Comparison of ENCODE assay signal across 8 cellular contexts in the genomic region with DNA sequence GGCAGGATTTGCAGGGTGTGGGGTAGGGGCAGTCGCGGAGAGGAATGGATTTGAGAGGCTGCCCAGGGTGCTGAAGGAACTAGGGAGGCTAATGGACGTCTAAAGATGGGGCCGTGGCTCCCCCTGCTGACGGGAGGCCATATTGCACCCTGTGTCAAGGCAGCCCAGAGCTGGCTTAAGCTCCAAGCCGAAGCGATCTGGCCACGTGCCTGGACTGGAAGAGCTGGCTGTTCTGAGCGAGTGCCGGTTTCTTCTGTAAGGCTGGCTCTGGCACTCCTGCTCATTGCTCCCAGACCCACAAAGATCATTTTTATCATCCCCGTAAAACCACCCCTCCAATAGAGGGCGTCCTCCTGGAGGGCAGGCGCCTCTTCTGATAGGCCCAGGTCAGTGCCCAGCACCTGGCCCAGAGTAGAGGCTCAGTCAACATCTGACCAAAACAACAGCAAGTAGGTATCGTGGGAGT. TPM values are rescaled to one million over a fixed set of nuclear protein-coding genes. Genes with fewer than 3 reads are reported as not detected.
DNase-seq lines count a peak whose midpoint lies in the region; ATAC-seq, FAIRE-seq and TF ChIP-seq lines count a peak whose summit lies in the region.

No MANE protein-coding gene starts in this region.

- POLR2A ChIA-PET in HepG2 (lab: Yijun Ruan, JAX), result interaction anchor here (1.4 to 1.5 kb wide), 2 partner anchors 22 to 129 kb away, joined by 4 to 7 read pairs; a partner anchor contains a TSS

- CTCF ChIA-PET in HepG2 (lab: Yijun Ruan, JAX; ENCODE audit: low intra/inter-chr PET ratio, low total read pairs), result interaction anchor here (1.1 to 3.1 kb wide), 4 partner anchors 59 to 129 kb away, joined by 5 to 35 read pairs (median 21); no protein-coding TSS in a partner anchor

- H3K4me3 ChIP-seq in choroid plexus epithelial cell (ENCODE audit: low read depth, low read length) (no peak overlapping the region), HepG2 (replicated peaks in 1 of 3; ENCODE audit: insufficient read depth in 1 of 3, low read depth in 2 of 3, low read length in 3 of 3) (peak overlapping the region in 2 of 3 experiments; percentile 7 to 16; a peak in 1 of 6 replicates)

- no TSS peak for BruUV-seq in HepG2 (replicated peaks; lab: Mats Ljungman, UMichigan)

- no peak overlapping the region for H3K9ac ChIP-seq in HepG2 (ENCODE audit: insufficient read depth, low read depth, low read length)

- TF ChIP-seq RAD21 in HepG2 (CRISPR knock-in tag; IDR thresholded peaks at IDR 0.05), result peak; percentile 74

- H4K20me1 ChIP-seq in HepG2 (ENCODE audit: insufficient read depth, low read length), result no peaks in the 10 kb centered on the region

- intact Hi-C loops in activated CD4-positive, alpha-beta T cell treated with anti-CD3 and anti-CD28 coated beads, Interleukin-2, amount 10 ng/mL, durations not matched to agents 24 days and 14 days (cut with micrococcal nuclease), result loop anchor here (1.0 to 10.0 kb wide), 5 partner anchors 56 to 726 kb away; no protein-coding TSS in a partner anchor
- intact Hi-C loops in HepG2 (cut with micrococcal nuclease; ENCODE audit: unreplicated experiment), result loop anchor here (1.0 to 2.0 kb wide), 2 partner anchors 113 to 129 kb away; no protein-coding TSS in a partner anchor

- TF ChIP-seq CTCF in HFFc6 (IDR thresholded peaks at IDR 0.05) (peak; percentile 83), choroid plexus epithelial cell (conservative IDR thresholded peaks at IDR 0.05; ENCODE audit: low read depth, low read length) (peak; percentile 78), HepG2 (CRISPR knock-in tag; IDR thresholded peaks at IDR 0.05) (peak; percentile 93)

- H3K4me1 Mint-ChIP-seq in HFFc6 (ENCODE audit: low read depth), result no peaks in the 10 kb centered on the region
- H3K4me1 Mint-ChIP-seq in activated CD4-positive, alpha-beta T cell treated with anti-CD3 and anti-CD28 coated beads, Interleukin-2, amount 10 ng/mL, durations not matched to agents 24 days and 14 days, result peaks cover 9% of the 10 kb centered on the region

- DNase-seq in DMS 273 (lab: John Stamatoyannopoulos, UW; ENCODE audit: unreplicated experiment) (peak; percentile 96), HFFc6 (peak; percentile 23), NCI-H446 (lab: John Stamatoyannopoulos, UW) (peak; percentile 61 to 85), choroid plexus epithelial cell (ENCODE audit: low read depth) (peak; percentile 87), HepG2 (ENCODE audit: low spot score) (peak; percentile 51)
- DNase-seq in activated CD4-positive, alpha-beta T cell treated with anti-CD3 and anti-CD28 coated beads, Interleukin-2, amount 10 ng/mL, durations not matched to agents 24 days and 14 days, result peak; percentile 92
- DNase-seq in stimulated activated CD4-positive, alpha-beta T cell treated with anti-CD3 and anti-CD28 coated beads, Interleukin-4, amount 100 ng/mL, for 24 hours, result peak; percentile 81

- peak; percentile 88 for FAIRE-seq in HepG2 (lab: Jason Lieb, UNC)

- H2AFZ ChIP-seq in HepG2 (ENCODE audit: low read length), result no peak overlapping the region

- no peaks in the 10 kb centered on the region for H3K36me3 ChIP-seq in HepG2 (replicated peaks in 1 of 2; ENCODE audit: control insufficient read depth in 1 of 2, insufficient read depth in 2 of 2, low read length in 2 of 2)

- peak overlapping the region; percentile 47; the same call in 1 of the 2 replicates for H3K4me2 ChIP-seq in HepG2 (ENCODE audit: low read depth, low read length)

- H3K79me2 ChIP-seq in HepG2 (ENCODE audit: insufficient read depth, low read length), result no peaks in the 10 kb centered on the region

- peaks cover 42% of the 10 kb centered on the region for H3K4me1 ChIP-seq in HepG2 (ENCODE audit: insufficient read depth, low read length)

- H3K27ac Mint-ChIP-seq in HFFc6, result no peak overlapping the region
- peak overlapping the region; percentile 53 for H3K27ac Mint-ChIP-seq in activated CD4-positive, alpha-beta T cell treated with anti-CD3 and anti-CD28 coated beads, Interleukin-2, amount 10 ng/mL, durations not matched to agents 24 days and 14 days

- H3K4me3 Mint-ChIP-seq in HFFc6, result no peak overlapping the region
- peak overlapping the region; percentile 84 for H3K4me3 Mint-ChIP-seq in activated CD4-positive, alpha-beta T cell treated with anti-CD3 and anti-CD28 coated beads, Interleukin-2, amount 10 ng/mL, durations not matched to agents 24 days and 14 days

- no peaks in the 10 kb centered on the region for H3K9me3 ChIP-seq in HepG2 (ENCODE audit: low read length)

- H3K36me3 Mint-ChIP-seq in HFFc6 (ENCODE audit: low read depth), result no peaks in the 10 kb centered on the region
- no peaks in the 10 kb centered on the region for H3K36me3 Mint-ChIP-seq in activated CD4-positive, alpha-beta T cell treated with anti-CD3 and anti-CD28 coated beads, Interleukin-2, amount 10 ng/mL, durations not matched to agents 24 days and 14 days (ENCODE audit: low read depth)

- H3K9me3 Mint-ChIP-seq in HFFc6, result no peaks in the 10 kb centered on the region
- no peaks in the 10 kb centered on the region for H3K9me3 Mint-ChIP-seq in activated CD4-positive, alpha-beta T cell treated with anti-CD3 and anti-CD28 coated beads, Interleukin-2, amount 10 ng/mL, durations not matched to agents 24 days and 14 days

- H3K27ac ChIP-seq in HepG2 (ENCODE audit: extremely low read length, insufficient read depth, low read length), result no peak overlapping the region

- peaks cover 0 to 14% of the 10 kb centered on the region in 2 experiments; a peak in 2 of 5 replicates for H3K27me3 ChIP-seq in HepG2 (ENCODE audit: control insufficient read depth in 1 of 2, insufficient read depth in 2 of 2, low read length in 2 of 2)

- TF ChIP-seq POLR2A in HepG2 (IDR thresholded peaks at IDR 0.05; ENCODE audit: insufficient read depth in 1 of 2, low read depth in 2 of 2, low read length in 2 of 2), result no peak

- peaks cover 13% of the 10 kb centered on the region for H3K27me3 Mint-ChIP-seq in HFFc6 (ENCODE audit: insufficient read depth)
- H3K27me3 Mint-ChIP-seq in activated CD4-positive, alpha-beta T cell treated with anti-CD3 and anti-CD28 coated beads, Interleukin-2, amount 10 ng/mL, durations not matched to agents 24 days and 14 days, result peaks cover 16% of the 10 kb centered on the region

- ATAC-seq in HepG2, result peak; percentile 84
- no peak for ATAC-seq in HG02938 (IDR thresholded peaks at IDR 0.05; ENCODE audit: unreplicated experiment)

- TF ChIP-seq EP300 in HepG2 (IDR thresholded peaks at IDR 0.05; ENCODE audit: low read depth in 2 of 2, low read length in 2 of 2), result no peak
- TF ChIP-seq EP300 in HepG2 (CRISPR knock-in tag; IDR thresholded peaks at IDR 0.05; ENCODE audit: borderline replicate concordance), result no peak

- in situ Hi-C loops in HepG2 (cut with HindIII; ENCODE audit: extremely low pct_ligation_motif_present, low pct_unique_long_range_greater_than_20kb), result loop anchor here (5.0 to 25.0 kb wide), 2 partner anchors 111 to 706 kb away; no protein-coding TSS in a partner anchor

- WGBS in HepG2 (ENCODE audit: low lambda C conversion rate), result 67% methylated on average over 2 of the region's 14 CpGs

RNA-seq across cellular contexts. Expression of a gene that starts 5.6 kb away (rescaled TPM):
- under 1 TPM in 2 of 6 experiments, not detected in 4; 0.26 to 0.43 TPM for total RNA-seq in HFFc6 (2021; fragmentation: NEBNext Ultra II Directional; extraction: Animal tissue kit (Norgen Biotek cat#: 25700))
- total RNA-seq in activated CD4-positive, alpha-beta T cell treated with anti-CD3 and anti-CD28 coated beads, Interleukin-2, amount 10 ng/mL, durations not matched to agents 24 days and 14 days, result 0.36 and 0.84 TPM in 2 replicates
- total RNA-seq in HepG2 (2016; rRNA removed; fragmentation: Illumina TruSeq; extraction: Trizol), result not detected in 2 replicates
- total RNA-seq in HepG2 (2016; cell fraction: cytosol; rRNA removed; fragmentation: Illumina TruSeq; extraction: Trizol; ENCODE audit: low read depth), result not detected in 2 replicates
- total RNA-seq in HepG2 (2016; cell fraction: insoluble cytoplasmic fraction; rRNA removed; fragmentation: Illumina TruSeq; extraction: Trizol), result not detected in 2 replicates
- not detected in 2 replicates for total RNA-seq in HepG2 (2016; cell fraction: membrane; rRNA removed; fragmentation: Illumina TruSeq; extraction: Trizol)
- total RNA-seq in HepG2 (2016; cell fraction: nucleus; rRNA removed; fragmentation: Illumina TruSeq; extraction: Trizol), result not detected in 2 replicates
- 33.1 and 55.3 TPM in 2 replicates for polyA plus RNA-seq in HepG2 (2011; rRNA removed)
- 25.3 and 25.4 TPM in 2 replicates for polyA plus RNA-seq in HepG2 (2011; cell fraction: cytosol; rRNA removed)
- polyA plus RNA-seq in HepG2 (2011; cell fraction: nucleus; rRNA removed), result 294 and 322 TPM in 2 replicates
- 32.4 and 45.3 TPM in 2 replicates for polyA plus RNA-seq in HepG2 (2012)
- 0.12 TPM in 1 of 2 replicates, not detected in the other for polyA plus RNA-seq in HepG2 (2016; cell fraction: cytosol; fragmentation: Illumina TruSeq; extraction: Trizol; ENCODE audit: low read depth)
- not detected in 2 replicates for polyA plus RNA-seq in HepG2 (2016; cell fraction: insoluble cytoplasmic fraction; fragmentation: Illumina TruSeq; extraction: Trizol; ENCODE audit: low read depth)
- polyA plus RNA-seq in HepG2 (2016; cell fraction: membrane; fragmentation: Illumina TruSeq; extraction: Trizol; ENCODE audit: low read depth), result not detected in 2 replicates
- polyA plus RNA-seq in HepG2 (2016; cell fraction: nucleus; fragmentation: Illumina TruSeq; extraction: Trizol; ENCODE audit: insufficient read depth, low read depth), result 1.2 TPM in 1 of 2 replicates, not detected in the other
- polyA minus RNA-seq in HepG2 (2011; rRNA and poly(A)+ RNA removed; ENCODE audit: low replicate concordance), result 0.91 and 21.5 TPM in 2 replicates
- polyA minus RNA-seq in HepG2 (2011; cell fraction: cytosol; rRNA and poly(A)+ RNA removed), result 8.9 and 13.2 TPM in 2 replicates
- polyA minus RNA-seq in HepG2 (2011; cell fraction: nucleus; rRNA and poly(A)+ RNA removed), result 42.2 and 53.6 TPM in 2 replicates

RNA-seq across cellular contexts. Expression of a gene that starts 19.8 kb away (rescaled TPM):
- 10 to 100 TPM; 14.0 to 33.8 (median 17.7) TPM for total RNA-seq in HFFc6 (2021; fragmentation: NEBNext Ultra II Directional; extraction: Animal tissue kit (Norgen Biotek cat#: 25700))
- 3.5 TPM in 2 replicates for total RNA-seq in activated CD4-positive, alpha-beta T cell treated with anti-CD3 and anti-CD28 coated beads, Interleukin-2, amount 10 ng/mL, durations not matched to agents 24 days and 14 days
- total RNA-seq in HepG2 (2016; rRNA removed; fragmentation: Illumina TruSeq; extraction: Trizol), result 9.0 and 13.9 TPM in 2 replicates
- 5.6 and 6.3 TPM in 2 replicates for total RNA-seq in HepG2 (2016; cell fraction: cytosol; rRNA removed; fragmentation: Illumina TruSeq; extraction: Trizol; ENCODE audit: low read depth)
- total RNA-seq in HepG2 (2016; cell fraction: insoluble cytoplasmic fraction; rRNA removed; fragmentation: Illumina TruSeq; extraction: Trizol), result 8.6 and 16.2 TPM in 2 replicates
- total RNA-seq in HepG2 (2016; cell fraction: membrane; rRNA removed; fragmentation: Illumina TruSeq; extraction: Trizol), result 22.0 and 22.3 TPM in 2 replicates
- total RNA-seq in HepG2 (2016; cell fraction: nucleus; rRNA removed; fragmentation: Illumina TruSeq; extraction: Trizol), result 11.0 and 18.5 TPM in 2 replicates
- 176 and 264 TPM in 2 replicates for polyA plus RNA-seq in HepG2 (2011; rRNA removed)
- polyA plus RNA-seq in HepG2 (2011; cell fraction: cytosol; rRNA removed), result 196 and 214 TPM in 2 replicates
- 723 and 745 TPM in 2 replicates for polyA plus RNA-seq in HepG2 (2011; cell fraction: nucleus; rRNA removed)
- polyA plus RNA-seq in HepG2 (2012), result 356 and 405 TPM in 2 replicates
- polyA plus RNA-seq in HepG2 (2016; cell fraction: cytosol; fragmentation: Illumina TruSeq; extraction: Trizol; ENCODE audit: low read depth), result 10.4 and 12.7 TPM in 2 replicates
- polyA plus RNA-seq in HepG2 (2016; cell fraction: insoluble cytoplasmic fraction; fragmentation: Illumina TruSeq; extraction: Trizol; ENCODE audit: low read depth), result 19.8 and 27.0 TPM in 2 replicates
- polyA plus RNA-seq in HepG2 (2016; cell fraction: membrane; fragmentation: Illumina TruSeq; extraction: Trizol; ENCODE audit: low read depth), result 35.0 and 35.9 TPM in 2 replicates
- 58.3 and 60.5 TPM in 2 replicates for polyA plus RNA-seq in HepG2 (2016; cell fraction: nucleus; fragmentation: Illumina TruSeq; extraction: Trizol; ENCODE audit: insufficient read depth, low read depth)
- polyA minus RNA-seq in HepG2 (2011; rRNA and poly(A)+ RNA removed; ENCODE audit: low replicate concordance), result 85.4 and 544 TPM in 2 replicates
- 145 and 181 TPM in 2 replicates for polyA minus RNA-seq in HepG2 (2011; cell fraction: cytosol; rRNA and poly(A)+ RNA removed)
- polyA minus RNA-seq in HepG2 (2011; cell fraction: nucleus; rRNA and poly(A)+ RNA removed), result 106 and 150 TPM in 2 replicates

RNA-seq across cellular contexts. Expression of a gene that starts 21.0 kb away (rescaled TPM):
- not detected for total RNA-seq in HFFc6 (2021; fragmentation: NEBNext Ultra II Directional; extraction: Animal tissue kit (Norgen Biotek cat#: 25700))
- 0.19 and 0.24 TPM in 2 replicates for total RNA-seq in activated CD4-positive, alpha-beta T cell treated with anti-CD3 and anti-CD28 coated beads, Interleukin-2, amount 10 ng/mL, durations not matched to agents 24 days and 14 days
- total RNA-seq in HepG2 (2016; rRNA removed; fragmentation: Illumina TruSeq; extraction: Trizol), result 357 and 435 TPM in 2 replicates
- total RNA-seq in HepG2 (2016; cell fraction: cytosol; rRNA removed; fragmentation: Illumina TruSeq; extraction: Trizol; ENCODE audit: low read depth), result 183 and 202 TPM in 2 replicates
- total RNA-seq in HepG2 (2016; cell fraction: insoluble cytoplasmic fraction; rRNA removed; fragmentation: Illumina TruSeq; extraction: Trizol), result 332 and 447 TPM in 2 replicates
- 386 and 448 TPM in 2 replicates for total RNA-seq in HepG2 (2016; cell fraction: membrane; rRNA removed; fragmentation: Illumina TruSeq; extraction: Trizol)
- 159 and 193 TPM in 2 replicates for total RNA-seq in HepG2 (2016; cell fraction: nucleus; rRNA removed; fragmentation: Illumina TruSeq; extraction: Trizol)
- 235 and 335 TPM in 2 replicates for polyA plus RNA-seq in HepG2 (2011; rRNA removed)
- 239 and 294 TPM in 2 replicates for polyA plus RNA-seq in HepG2 (2011; cell fraction: cytosol; rRNA removed)
- 263 and 279 TPM in 2 replicates for polyA plus RNA-seq in HepG2 (2011; cell fraction: nucleus; rRNA removed)
- 173 and 253 TPM in 2 replicates for polyA plus RNA-seq in HepG2 (2012)
- polyA plus RNA-seq in HepG2 (2016; cell fraction: cytosol; fragmentation: Illumina TruSeq; extraction: Trizol; ENCODE audit: low read depth), result 162 and 174 TPM in 2 replicates
- polyA plus RNA-seq in HepG2 (2016; cell fraction: insoluble cytoplasmic fraction; fragmentation: Illumina TruSeq; extraction: Trizol; ENCODE audit: low read depth), result 322 and 341 TPM in 2 replicates
- polyA plus RNA-seq in HepG2 (2016; cell fraction: membrane; fragmentation: Illumina TruSeq; extraction: Trizol; ENCODE audit: low read depth), result 301 and 303 TPM in 2 replicates
- 275 and 284 TPM in 2 replicates for polyA plus RNA-seq in HepG2 (2016; cell fraction: nucleus; fragmentation: Illumina TruSeq; extraction: Trizol; ENCODE audit: insufficient read depth, low read depth)
- 22.4 and 433 TPM in 2 replicates for polyA minus RNA-seq in HepG2 (2011; rRNA and poly(A)+ RNA removed; ENCODE audit: low replicate concordance)
- polyA minus RNA-seq in HepG2 (2011; cell fraction: cytosol; rRNA and poly(A)+ RNA removed), result 192 and 199 TPM in 2 replicates
- polyA minus RNA-seq in HepG2 (2011; cell fraction: nucleus; rRNA and poly(A)+ RNA removed), result 54.5 and 60.7 TPM in 2 replicates

RNA-seq across cellular contexts. Expression of a gene that starts 56.2 kb away (rescaled TPM):
- 100 to 1,000 TPM; 203 to 295 (median 218) TPM for total RNA-seq in HFFc6 (2021; fragmentation: NEBNext Ultra II Directional; extraction: Animal tissue kit (Norgen Biotek cat#: 25700))
- total RNA-seq in activated CD4-positive, alpha-beta T cell treated with anti-CD3 and anti-CD28 coated beads, Interleukin-2, amount 10 ng/mL, durations not matched to agents 24 days and 14 days, result 154 and 157 TPM in 2 replicates
- 101 and 178 TPM in 2 replicates for total RNA-seq in HepG2 (2016; rRNA removed; fragmentation: Illumina TruSeq; extraction: Trizol)
- 102 and 117 TPM in 2 replicates for total RNA-seq in HepG2 (2016; cell fraction: cytosol; rRNA removed; fragmentation: Illumina TruSeq; extraction: Trizol; ENCODE audit: low read depth)
- total RNA-seq in HepG2 (2016; cell fraction: insoluble cytoplasmic fraction; rRNA removed; fragmentation: Illumina TruSeq; extraction: Trizol), result 101 and 181 TPM in 2 replicates
- 109 and 120 TPM in 2 replicates for total RNA-seq in HepG2 (2016; cell fraction: membrane; rRNA removed; fragmentation: Illumina TruSeq; extraction: Trizol)
- 130 and 143 TPM in 2 replicates for total RNA-seq in HepG2 (2016; cell fraction: nucleus; rRNA removed; fragmentation: Illumina TruSeq; extraction: Trizol)
- polyA plus RNA-seq in HepG2 (2011; rRNA removed), result 139 and 155 TPM in 2 replicates
- polyA plus RNA-seq in HepG2 (2011; cell fraction: cytosol; rRNA removed), result 152 and 160 TPM in 2 replicates
- polyA plus RNA-seq in HepG2 (2011; cell fraction: nucleus; rRNA removed), result 78.1 and 93.1 TPM in 2 replicates
- 231 and 288 TPM in 2 replicates for polyA plus RNA-seq in HepG2 (2012)
- polyA plus RNA-seq in HepG2 (2016; cell fraction: cytosol; fragmentation: Illumina TruSeq; extraction: Trizol; ENCODE audit: low read depth), result 105 and 124 TPM in 2 replicates
- polyA plus RNA-seq in HepG2 (2016; cell fraction: insoluble cytoplasmic fraction; fragmentation: Illumina TruSeq; extraction: Trizol; ENCODE audit: low read depth), result 93.2 and 96.9 TPM in 2 replicates
- polyA plus RNA-seq in HepG2 (2016; cell fraction: membrane; fragmentation: Illumina TruSeq; extraction: Trizol; ENCODE audit: low read depth), result 94.8 and 109 TPM in 2 replicates
- polyA plus RNA-seq in HepG2 (2016; cell fraction: nucleus; fragmentation: Illumina TruSeq; extraction: Trizol; ENCODE audit: insufficient read depth, low read depth), result 219 and 236 TPM in 2 replicates
- polyA minus RNA-seq in HepG2 (2011; rRNA and poly(A)+ RNA removed; ENCODE audit: low replicate concordance), result 297 and 320 TPM in 2 replicates
- 61.3 and 65.4 TPM in 2 replicates for polyA minus RNA-seq in HepG2 (2011; cell fraction: cytosol; rRNA and poly(A)+ RNA removed)
- 46.2 and 58.7 TPM in 2 replicates for polyA minus RNA-seq in HepG2 (2011; cell fraction: nucleus; rRNA and poly(A)+ RNA removed)

RNA-seq across cellular contexts. Expression of a gene that starts 56.7 kb away (rescaled TPM):
- total RNA-seq in HFFc6 (2021; fragmentation: NEBNext Ultra II Directional; extraction: Animal tissue kit (Norgen Biotek cat#: 25700)), result 10 to 100 TPM; 12.9 to 18.9 (median 14.5) TPM
- total RNA-seq in activated CD4-positive, alpha-beta T cell treated with anti-CD3 and anti-CD28 coated beads, Interleukin-2, amount 10 ng/mL, durations not matched to agents 24 days and 14 days, result 6.6 and 7.7 TPM in 2 replicates
- total RNA-seq in HepG2 (2016; rRNA removed; fragmentation: Illumina TruSeq; extraction: Trizol), result 10.1 and 15.9 TPM in 2 replicates
- 1.6 and 2.0 TPM in 2 replicates for total RNA-seq in HepG2 (2016; cell fraction: cytosol; rRNA removed; fragmentation: Illumina TruSeq; extraction: Trizol; ENCODE audit: low read depth)
- total RNA-seq in HepG2 (2016; cell fraction: insoluble cytoplasmic fraction; rRNA removed; fragmentation: Illumina TruSeq; extraction: Trizol), result 9.1 and 16.2 TPM in 2 replicates
- 5.1 and 7.8 TPM in 2 replicates for total RNA-seq in HepG2 (2016; cell fraction: membrane; rRNA removed; fragmentation: Illumina TruSeq; extraction: Trizol)
- total RNA-seq in HepG2 (2016; cell fraction: nucleus; rRNA removed; fragmentation: Illumina TruSeq; extraction: Trizol), result 14.6 and 18.2 TPM in 2 replicates
- polyA plus RNA-seq in HepG2 (2011; rRNA removed), result 11.4 and 15.4 TPM in 2 replicates
- 7.2 and 9.7 TPM in 2 replicates for polyA plus RNA-seq in HepG2 (2011; cell fraction: cytosol; rRNA removed)
- 50.2 and 59.9 TPM in 2 replicates for polyA plus RNA-seq in HepG2 (2011; cell fraction: nucleus; rRNA removed)
- polyA plus RNA-seq in HepG2 (2012), result 19.7 and 23.2 TPM in 2 replicates
- 2.1 and 2.2 TPM in 2 replicates for polyA plus RNA-seq in HepG2 (2016; cell fraction: cytosol; fragmentation: Illumina TruSeq; extraction: Trizol; ENCODE audit: low read depth)
- 8.6 and 12.6 TPM in 2 replicates for polyA plus RNA-seq in HepG2 (2016; cell fraction: insoluble cytoplasmic fraction; fragmentation: Illumina TruSeq; extraction: Trizol; ENCODE audit: low read depth)
- polyA plus RNA-seq in HepG2 (2016; cell fraction: membrane; fragmentation: Illumina TruSeq; extraction: Trizol; ENCODE audit: low read depth), result 4.3 and 5.1 TPM in 2 replicates
- polyA plus RNA-seq in HepG2 (2016; cell fraction: nucleus; fragmentation: Illumina TruSeq; extraction: Trizol; ENCODE audit: insufficient read depth, low read depth), result 34.6 and 36.9 TPM in 2 replicates
- polyA minus RNA-seq in HepG2 (2011; rRNA and poly(A)+ RNA removed; ENCODE audit: low replicate concordance), result 25.4 and 48.9 TPM in 2 replicates
- polyA minus RNA-seq in HepG2 (2011; cell fraction: cytosol; rRNA and poly(A)+ RNA removed), result 19.4 and 20.9 TPM in 2 replicates
- 25.5 and 30.1 TPM in 2 replicates for polyA minus RNA-seq in HepG2 (2011; cell fraction: nucleus; rRNA and poly(A)+ RNA removed)

Comparison
In these comparisons a context has a peak if more than half of its experiments do, and no peak if none do; other contexts are left out.
1. DNase-seq: peak in every context shown above with its lines; median percentile 96 in DMS 273; 92 in activated CD4-positive, alpha-beta T cell treated with anti-CD3 and anti-CD28 coated beads, Interleukin-2, amount 10 ng/mL, durations not matched to agents 24 days and 14 days; 87 in choroid plexus epithelial cell; 81 in stimulated activated CD4-positive, alpha-beta T cell treated with anti-CD3 and anti-CD28 coated beads, Interleukin-4, amount 100 ng/mL, for 24 hours; 73 in NCI-H446; 51 in HepG2; 23 in HFFc6.
2. RNA of a gene that starts 21.0 kb away (total RNA-seq): 159 to 448 TPM in HepG2; 0.19 to 0.24 TPM in activated CD4-positive, alpha-beta T cell treated with anti-CD3 and anti-CD28 coated beads, Interleukin-2, amount 10 ng/mL, durations not matched to agents 24 days and 14 days and not detected in HFFc6; every median in the first group is over 100 times any median in the second.
3. Peak in every context shown above with its lines, with median percentiles within 50 percentile points of each other: CTCF ChIP-seq.